ENCODE assay signal across 8 cellular contexts in genomic region chr12:25965682-25966081, GRCh38.
"Had no signal": no experiment of that assay in that cellular context is flagged by ENCODE, and none has a peak within 500 bp of the region (broad histone marks: within the 10 kb centered on the region; RNA-seq: fewer than 3 reads in every experiment).

No MANE protein-coding gene starts in this region.

- ATAC-seq: GM23338, HCT116 had no signal

- H3K36me3 ChIP-seq: HAP-1 had no signal

- H3K4me3 Mint-ChIP-seq: GM23338, H9 had no signal

- DNase-seq: GM23248, GOT3, H7, H9, HCEC 1CT had no signal

- H3K9ac ChIP-seq: GM23248 had no signal

- H3K9me3 ChIP-seq: HAP-1 had no signal

- H3K4me2 ChIP-seq: GM23338 had no signal

- H3K27ac Mint-ChIP-seq: GM23338, H9 had no signal

- H3K27ac ChIP-seq: GM23248 had no signal

- H2AFZ ChIP-seq: GM23248, GM23338 had no signal

- H3K4me3 ChIP-seq: GM23248, GM23338, HAP-1 had no signal
